1 cellular context compared by ENCODE assay signal in genomic region chr1:109282952-109283747, GRCh38.
A peak's percentile ranks its signal among the peaks of the same experiment; 100 is the strongest.
TF ChIP-seq lines count a peak whose summit lies in the region.

Gene PSRC1 (minus strand): TSS chr1:109283145.

TF ChIP-seq in HepG2, 621 proteins besides CTCF, POLR2A, EP300 and RAD21 (continued from another document and continues in another):
- TF ChIP-seq ZNF512B (CRISPR knock-in tag; IDR thresholded peaks at IDR 0.05; ENCODE audit: borderline replicate concordance) (no peak), ZNF83 (CRISPR knock-in tag; IDR thresholded peaks at IDR 0.05; ENCODE audit: borderline replicate concordance) (peak; percentile 21; the same call in 1 of the 2 replicates), ZBED4 (CRISPR knock-in tag; IDR thresholded peaks at IDR 0.05; ENCODE audit: borderline replicate concordance) (peak; percentile 34; the same call in 1 of the 2 replicates), ATF7-NPFF (CRISPR knock-in tag; IDR thresholded peaks at IDR 0.05; ENCODE audit: low read depth) (0 out of 2 replicates have a peak, but pooled peaks have one; percentile 63), SRSF1 (optimal IDR thresholded peaks at IDR 0.05; ENCODE audit: low read depth, low read length) (peak; percentile 93), FOXO4 (CRISPR knock-in tag; conservative IDR thresholded peaks at IDR 0.05) (no peak), ZNF777 (CRISPR knock-in tag; IDR thresholded peaks at IDR 0.05) (0 out of 2 replicates have a peak, but pooled peaks have one; percentile 43), ZNF572 (CRISPR knock-in tag; IDR thresholded peaks at IDR 0.05) (no peak), SMYD3 (CRISPR knock-in tag; IDR thresholded peaks at IDR 0.05) (no peak), GMEB2 (CRISPR knock-in tag; IDR thresholded peaks at IDR 0.05; ENCODE audit: low read depth) (no peak), NR1H2 (CRISPR knock-in tag; IDR thresholded peaks at IDR 0.05; ENCODE audit: borderline replicate concordance, low read depth) (no peak), ZFP36 (IDR thresholded peaks at IDR 0.05; ENCODE audit: borderline replicate concordance, low read depth, low read length, partially characterized antibody) (no peak), IRF2 (CRISPR knock-in tag; IDR thresholded peaks at IDR 0.05) (peak; percentile 55), ZBTB33 (CRISPR knock-in tag; IDR thresholded peaks at IDR 0.05) (no peak), ADNP (CRISPR knock-in tag; IDR thresholded peaks at IDR 0.05) (no peak), ZBTB46 (CRISPR knock-in tag; IDR thresholded peaks at IDR 0.05; ENCODE audit: borderline replicate concordance) (no peak), ZNF775 (CRISPR knock-in tag; IDR thresholded peaks at IDR 0.05; ENCODE audit: borderline replicate concordance) (peak; percentile 84; the same call in 1 of the 2 replicates), MIXL1 (CRISPR knock-in tag; IDR thresholded peaks at IDR 0.05) (no peak), ZNF556 (CRISPR knock-in tag; IDR thresholded peaks at IDR 0.05; ENCODE audit: borderline replicate concordance) (peak; percentile 68; the same call in 1 of the 2 replicates), ERF (CRISPR knock-in tag; IDR thresholded peaks at IDR 0.05) (peak; percentile 78; the same call in 1 of the 2 replicates), PLSCR1 (CRISPR knock-in tag; IDR thresholded peaks at IDR 0.05; ENCODE audit: borderline replicate concordance) (no peak), POLR2AphosphoS2 (IDR thresholded peaks at IDR 0.05; ENCODE audit: low read depth, low read length) (no peak), ZNF616 (CRISPR knock-in tag; IDR thresholded peaks at IDR 0.05; ENCODE audit: low read depth) (no peak), ETV5 (CRISPR knock-in tag; IDR thresholded peaks at IDR 0.05; ENCODE audit: borderline replicate concordance) (peak; percentile 98), ZNF274 (CRISPR knock-in tag; IDR thresholded peaks at IDR 0.05) (0 out of 2 replicates have a peak, but pooled peaks have one; percentile 6), MNT (IDR thresholded peaks at IDR 0.05) (peak; percentile 25; the same call in 1 of the 2 replicates), ELF3 (CRISPR knock-in tag; IDR thresholded peaks at IDR 0.05) (peak; percentile 80), ATAD3A (CRISPR knock-in tag; IDR thresholded peaks at IDR 0.05) (no peak), ZNF343 (CRISPR knock-in tag; IDR thresholded peaks at IDR 0.05) (peak; percentile 58; the same call in 1 of the 2 replicates), BORCS8-MEF2B (CRISPR knock-in tag; IDR thresholded peaks at IDR 0.05) (peak; percentile 93)
- TF ChIP-seq, protein P1, sequence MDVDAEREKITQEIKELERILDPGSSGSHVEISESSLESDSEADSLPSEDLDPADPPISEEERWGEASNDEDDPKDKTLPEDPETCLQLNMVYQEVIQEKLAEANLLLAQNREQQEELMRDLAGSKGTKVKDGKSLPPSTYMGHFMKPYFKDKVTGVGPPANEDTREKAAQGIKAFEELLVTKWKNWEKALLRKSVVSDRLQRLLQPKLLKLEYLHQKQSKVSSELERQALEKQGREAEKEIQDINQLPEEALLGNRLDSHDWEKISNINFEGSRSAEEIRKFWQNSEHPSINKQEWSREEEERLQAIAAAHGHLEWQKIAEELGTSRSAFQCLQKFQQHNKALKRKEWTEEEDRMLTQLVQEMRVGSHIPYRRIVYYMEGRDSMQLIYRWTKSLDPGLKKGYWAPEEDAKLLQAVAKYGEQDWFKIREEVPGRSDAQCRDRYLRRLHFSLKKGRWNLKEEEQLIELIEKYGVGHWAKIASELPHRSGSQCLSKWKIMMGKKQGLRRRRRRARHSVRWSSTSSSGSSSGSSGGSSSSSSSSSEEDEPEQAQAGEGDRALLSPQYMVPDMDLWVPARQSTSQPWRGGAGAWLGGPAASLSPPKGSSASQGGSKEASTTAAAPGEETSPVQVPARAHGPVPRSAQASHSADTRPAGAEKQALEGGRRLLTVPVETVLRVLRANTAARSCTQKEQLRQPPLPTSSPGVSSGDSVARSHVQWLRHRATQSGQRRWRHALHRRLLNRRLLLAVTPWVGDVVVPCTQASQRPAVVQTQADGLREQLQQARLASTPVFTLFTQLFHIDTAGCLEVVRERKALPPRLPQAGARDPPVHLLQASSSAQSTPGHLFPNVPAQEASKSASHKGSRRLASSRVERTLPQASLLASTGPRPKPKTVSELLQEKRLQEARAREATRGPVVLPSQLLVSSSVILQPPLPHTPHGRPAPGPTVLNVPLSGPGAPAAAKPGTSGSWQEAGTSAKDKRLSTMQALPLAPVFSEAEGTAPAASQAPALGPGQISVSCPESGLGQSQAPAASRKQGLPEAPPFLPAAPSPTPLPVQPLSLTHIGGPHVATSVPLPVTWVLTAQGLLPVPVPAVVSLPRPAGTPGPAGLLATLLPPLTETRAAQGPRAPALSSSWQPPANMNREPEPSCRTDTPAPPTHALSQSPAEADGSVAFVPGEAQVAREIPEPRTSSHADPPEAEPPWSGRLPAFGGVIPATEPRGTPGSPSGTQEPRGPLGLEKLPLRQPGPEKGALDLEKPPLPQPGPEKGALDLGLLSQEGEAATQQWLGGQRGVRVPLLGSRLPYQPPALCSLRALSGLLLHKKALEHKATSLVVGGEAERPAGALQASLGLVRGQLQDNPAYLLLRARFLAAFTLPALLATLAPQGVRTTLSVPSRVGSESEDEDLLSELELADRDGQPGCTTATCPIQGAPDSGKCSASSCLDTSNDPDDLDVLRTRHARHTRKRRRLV (CRISPR knock-in tag; IDR thresholded peaks at IDR 0.05), result no peak
- TF ChIP-seq, protein P2, sequence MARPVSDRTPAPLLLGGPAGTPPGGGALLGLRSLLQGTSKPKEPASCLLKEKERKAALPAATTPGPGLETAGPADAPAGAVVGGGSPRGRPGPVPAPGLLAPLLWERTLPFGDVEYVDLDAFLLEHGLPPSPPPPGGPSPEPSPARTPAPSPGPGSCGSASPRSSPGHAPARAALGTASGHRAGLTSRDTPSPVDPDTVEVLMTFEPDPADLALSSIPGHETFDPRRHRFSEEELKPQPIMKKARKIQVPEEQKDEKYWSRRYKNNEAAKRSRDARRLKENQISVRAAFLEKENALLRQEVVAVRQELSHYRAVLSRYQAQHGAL (CRISPR knock-in tag; IDR thresholded peaks at IDR 0.05; ENCODE audit: not compliant biosample characterization), result no peak
